In the genomic region with DNA sequence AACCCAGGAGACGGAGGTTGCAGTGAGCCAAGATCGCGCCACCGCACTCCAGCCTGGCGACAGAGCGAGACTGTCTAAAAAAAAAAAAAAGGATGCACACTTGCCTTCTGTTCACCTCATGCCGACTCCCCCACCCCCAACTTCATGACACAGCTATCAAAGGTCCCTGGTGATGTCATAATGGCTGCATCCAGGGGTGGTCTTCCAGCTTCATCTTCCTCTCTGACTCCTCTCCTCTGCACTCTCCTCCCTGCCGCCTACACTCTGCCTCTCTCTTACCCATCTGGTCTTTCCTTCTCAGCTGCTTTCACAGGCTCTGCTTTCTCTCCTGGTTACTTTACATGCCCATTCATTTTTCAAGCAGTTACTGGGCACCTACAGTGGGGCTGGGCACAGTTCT, we compare ENCODE assay signal across 22 cellular contexts. TPM values are rescaled to one million over a fixed set of nuclear protein-coding genes. Genes with fewer than 3 reads are reported as not detected.
DNase-seq lines count a peak whose midpoint lies in the region; ATAC-seq and TF ChIP-seq lines count a peak whose summit lies in the region.
"Had no signal": no experiment of that assay in that cellular context is flagged by ENCODE, and none has a peak within 500 bp of the region (broad histone marks: within the 10 kb centered on the region; RNA-seq: fewer than 3 reads in every experiment).

No MANE protein-coding gene starts in this region.

- H3K36me3 ChIP-seq in H7 (replicated peaks; ENCODE audit: control insufficient read depth, insufficient read depth, low read length) = no peaks in the 10 kb centered on the region
- no peaks in the 10 kb centered on the region for H3K36me3 ChIP-seq in prostate gland
- H3K36me3 ChIP-seq: BLaER1, HAP-1 had no signal

- H3K27ac ChIP-seq in prostate gland = no peak overlapping the region
- H3K27ac ChIP-seq: BLaER1, KMS-11, RWPE1, SK-N-MC had no signal

- ATAC-seq in activated naive CD8-positive, alpha-beta T cell treated with anti-CD3 and anti-CD28 coated beads, Interleukin-2, amount 10 ng/mL, durations not matched to agents 7 days and 5 days (ENCODE audit: low read depth) = no peak
- no peak for ATAC-seq in GM21786 (IDR thresholded peaks at IDR 0.05; ENCODE audit: unreplicated experiment)
- ATAC-seq in HG02759 (IDR thresholded peaks at IDR 0.05; ENCODE audit: unreplicated experiment) = no peak
- ATAC-seq: CD8-positive, alpha-beta T cell had no signal

- no peaks in the 10 kb centered on the region for H3K36me3 Mint-ChIP-seq in activated naive CD8-positive, alpha-beta T cell treated with anti-CD3 and anti-CD28 coated beads, Interleukin-2, amount 10 ng/mL, durations not matched to agents 7 days and 5 days
- H3K36me3 Mint-ChIP-seq in activated naive CD8-positive, alpha-beta T cell treated with anti-CD3 and anti-CD28 coated beads for 36 hours = no peaks in the 10 kb centered on the region
- H3K36me3 Mint-ChIP-seq in activated T-helper 1 cell treated with anti-CD3 and anti-CD28 coated beads, Interleukin-12 subunit alpha, Interleukin-12 subunit beta, Interleukin-2, Interleukin-4 antibody, amounts not matched to agents 30 ng/mL and 10 ng/mL and 1 ng/mL, durations not matched to agents 14 hours and 24 hours and 36 hours (ENCODE audit: low read depth) = no peaks in the 10 kb centered on the region
- H3K36me3 Mint-ChIP-seq: CD8-positive, alpha-beta T cell had no signal

- no peak for DNase-seq in activated naive CD8-positive, alpha-beta T cell treated with anti-CD3 and anti-CD28 coated beads, Interleukin-2, amount 10 ng/mL, durations not matched to agents 7 days and 5 days
- no peak for DNase-seq in activated naive CD8-positive, alpha-beta T cell treated with anti-CD3 and anti-CD28 coated beads for 36 hours
- DNase-seq in H7 = peak; percentile 15
- no peak for DNase-seq in activated T-helper 1 cell treated with anti-CD3 and anti-CD28 coated beads, Interleukin-12 subunit alpha, Interleukin-12 subunit beta, Interleukin-2, Interleukin-4 antibody, amounts not matched to agents 30 ng/mL and 10 ng/mL and 1 ng/mL, durations not matched to agents 14 hours and 24 hours and 36 hours (ENCODE audit: low spot score)
- DNase-seq in prostate gland (ENCODE audit: low spot score) = no peak
- DNase-seq: CD8-positive, alpha-beta T cell; DND-41; IMR-90; NCI-H1105 treated with DMSO at 0.1 percent for 48 hours; NCI-H2029 treated with DMSO at 0.1 percent for 48 hours; NCI-H226; NCI-H510A treated with DMSO at 0.1 percent for 48 hours; NCI-H748 treated with DMSO at 0.1 percent for 48 hours; SHP77 treated with DMSO at 0.1 percent for 48 hours had no signal

- H3K4me3 ChIP-seq in H7 (ENCODE audit: insufficient read depth, low read depth, low read length) (no peak overlapping the region), prostate gland (no peak overlapping the region)
- H3K4me3 ChIP-seq: BLaER1, HAP-1, SK-N-MC had no signal

- no peaks in the 10 kb centered on the region for H3K9me3 Mint-ChIP-seq in activated naive CD8-positive, alpha-beta T cell treated with anti-CD3 and anti-CD28 coated beads, Interleukin-2, amount 10 ng/mL, durations not matched to agents 7 days and 5 days
- peaks cover 2% of the 10 kb centered on the region for H3K9me3 Mint-ChIP-seq in activated naive CD8-positive, alpha-beta T cell treated with anti-CD3 and anti-CD28 coated beads for 36 hours
- no peaks in the 10 kb centered on the region for H3K9me3 Mint-ChIP-seq in activated T-helper 1 cell treated with anti-CD3 and anti-CD28 coated beads, Interleukin-12 subunit alpha, Interleukin-12 subunit beta, Interleukin-2, Interleukin-4 antibody, amounts not matched to agents 30 ng/mL and 10 ng/mL and 1 ng/mL, durations not matched to agents 14 hours and 24 hours and 36 hours
- H3K9me3 Mint-ChIP-seq: CD8-positive, alpha-beta T cell had no signal

- TF ChIP-seq POLR2A in prostate gland (IDR thresholded peaks at IDR 0.05) = no peak

- H3K4me3 Mint-ChIP-seq in activated naive CD8-positive, alpha-beta T cell treated with anti-CD3 and anti-CD28 coated beads, Interleukin-2, amount 10 ng/mL, durations not matched to agents 7 days and 5 days = no peak overlapping the region
- H3K4me3 Mint-ChIP-seq in activated naive CD8-positive, alpha-beta T cell treated with anti-CD3 and anti-CD28 coated beads for 36 hours = no peak overlapping the region
- H3K4me3 Mint-ChIP-seq in activated T-helper 1 cell treated with anti-CD3 and anti-CD28 coated beads, Interleukin-12 subunit alpha, Interleukin-12 subunit beta, Interleukin-2, Interleukin-4 antibody, amounts not matched to agents 30 ng/mL and 10 ng/mL and 1 ng/mL, durations not matched to agents 14 hours and 24 hours and 36 hours = no peak overlapping the region
- H3K4me3 Mint-ChIP-seq: CD8-positive, alpha-beta T cell had no signal

- H3K4me1 ChIP-seq in prostate gland (replicated peaks) = no peaks in the 10 kb centered on the region
- H3K4me1 ChIP-seq: HAP-1 had no signal

- peaks cover 31% of the 10 kb centered on the region for H3K4me1 Mint-ChIP-seq in activated naive CD8-positive, alpha-beta T cell treated with anti-CD3 and anti-CD28 coated beads, Interleukin-2, amount 10 ng/mL, durations not matched to agents 7 days and 5 days
- peaks cover 24% of the 10 kb centered on the region for H3K4me1 Mint-ChIP-seq in activated naive CD8-positive, alpha-beta T cell treated with anti-CD3 and anti-CD28 coated beads for 36 hours
- H3K4me1 Mint-ChIP-seq in activated T-helper 1 cell treated with anti-CD3 and anti-CD28 coated beads, Interleukin-12 subunit alpha, Interleukin-12 subunit beta, Interleukin-2, Interleukin-4 antibody, amounts not matched to agents 30 ng/mL and 10 ng/mL and 1 ng/mL, durations not matched to agents 14 hours and 24 hours and 36 hours (ENCODE audit: low read depth) = peaks cover 15% of the 10 kb centered on the region

- H3K27me3 ChIP-seq in H7 (ENCODE audit: control insufficient read depth, insufficient read depth, low read length) (no peaks in the 10 kb centered on the region), prostate gland (replicated peaks; ENCODE audit: insufficient read depth) (no peaks in the 10 kb centered on the region)
- H3K27me3 ChIP-seq: BLaER1 had no signal

- TF ChIP-seq CTCF in prostate gland (IDR thresholded peaks at IDR 0.05) = no peak

- intact Hi-C loops in activated T-helper 1 cell treated with anti-CD3 and anti-CD28 coated beads, Interleukin-12 subunit alpha, Interleukin-12 subunit beta, Interleukin-2, Interleukin-4 antibody, amounts not matched to agents 30 ng/mL and 10 ng/mL and 1 ng/mL, durations not matched to agents 14 hours and 24 hours and 36 hours (cut with micrococcal nuclease) = no loop called here
- intact Hi-C loops in prostate gland (cut with DNase I) = no loop called here

- H3K27me3 Mint-ChIP-seq in activated naive CD8-positive, alpha-beta T cell treated with anti-CD3 and anti-CD28 coated beads, Interleukin-2, amount 10 ng/mL, durations not matched to agents 7 days and 5 days = no peaks in the 10 kb centered on the region
- no peaks in the 10 kb centered on the region for H3K27me3 Mint-ChIP-seq in activated naive CD8-positive, alpha-beta T cell treated with anti-CD3 and anti-CD28 coated beads for 36 hours
- peaks cover 1% of the 10 kb centered on the region for H3K27me3 Mint-ChIP-seq in activated T-helper 1 cell treated with anti-CD3 and anti-CD28 coated beads, Interleukin-12 subunit alpha, Interleukin-12 subunit beta, Interleukin-2, Interleukin-4 antibody, amounts not matched to agents 30 ng/mL and 10 ng/mL and 1 ng/mL, durations not matched to agents 14 hours and 24 hours and 36 hours (ENCODE audit: insufficient read depth)

- no peaks in the 10 kb centered on the region for H3K9me3 ChIP-seq in prostate gland
- H3K9me3 ChIP-seq: BLaER1, HAP-1 had no signal

- POLR2A ChIA-PET in activated naive CD8-positive, alpha-beta T cell treated with anti-CD3 and anti-CD28 coated beads, Interleukin-2, amount 10 ng/mL, durations not matched to agents 7 days and 5 days (lab: Charles Lee) = interaction anchor here (5.4 kb wide), 1 partner anchor 15 kb away, joined by 43 read pairs; the partner anchor contains the start of gene KDM2A

- peak overlapping the region; percentile 71 for H3K27ac Mint-ChIP-seq in activated naive CD8-positive, alpha-beta T cell treated with anti-CD3 and anti-CD28 coated beads, Interleukin-2, amount 10 ng/mL, durations not matched to agents 7 days and 5 days
- H3K27ac Mint-ChIP-seq in activated naive CD8-positive, alpha-beta T cell treated with anti-CD3 and anti-CD28 coated beads for 36 hours = no peak overlapping the region
- peak overlapping the region; percentile 5 for H3K27ac Mint-ChIP-seq in activated T-helper 1 cell treated with anti-CD3 and anti-CD28 coated beads, Interleukin-12 subunit alpha, Interleukin-12 subunit beta, Interleukin-2, Interleukin-4 antibody, amounts not matched to agents 30 ng/mL and 10 ng/mL and 1 ng/mL, durations not matched to agents 14 hours and 24 hours and 36 hours

- 90% methylated on average over 8 of the region's 8 CpGs for WGBS in prostate gland

RNA-seq across cellular contexts. Expression of gene KDM2A, which starts 16.4 kb away (rescaled TPM):
- 100 to 1,000 TPM; 128 to 134 TPM for total RNA-seq in activated naive CD8-positive, alpha-beta T cell treated with anti-CD3 and anti-CD28 coated beads, Interleukin-2, amount 10 ng/mL, durations not matched to agents 7 days and 5 days
- 10 to 100 TPM; 77.4 to 80.9 TPM for total RNA-seq in activated naive CD8-positive, alpha-beta T cell treated with anti-CD3 and anti-CD28 coated beads for 36 hours
- total RNA-seq in H7 (2014; rRNA removed; shearing (Covaris generic)) = 29.2 and 36.2 TPM in 2 replicates
- total RNA-seq in activated T-helper 1 cell treated with anti-CD3 and anti-CD28 coated beads, Interleukin-12 subunit alpha, Interleukin-12 subunit beta, Interleukin-2, Interleukin-4 antibody, amounts not matched to agents 30 ng/mL and 10 ng/mL and 1 ng/mL, durations not matched to agents 14 hours and 24 hours and 36 hours = 114 and 119 TPM in 2 replicates
- 10 to 100 TPM; 50.3 to 97.6 TPM for total RNA-seq in prostate gland

RNA-seq across cellular contexts. Expression of gene RHOD, which starts 46.0 kb away (rescaled TPM):
- total RNA-seq in activated naive CD8-positive, alpha-beta T cell treated with anti-CD3 and anti-CD28 coated beads, Interleukin-2, amount 10 ng/mL, durations not matched to agents 7 days and 5 days = under 1 TPM; 0.39 to 0.54 TPM
- total RNA-seq in activated naive CD8-positive, alpha-beta T cell treated with anti-CD3 and anti-CD28 coated beads for 36 hours = under 1 TPM; 0.50 to 0.78 TPM
- total RNA-seq in H7 (2014; rRNA removed; shearing (Covaris generic)) = 8.7 and 15.7 TPM in 2 replicates
- total RNA-seq in activated T-helper 1 cell treated with anti-CD3 and anti-CD28 coated beads, Interleukin-12 subunit alpha, Interleukin-12 subunit beta, Interleukin-2, Interleukin-4 antibody, amounts not matched to agents 30 ng/mL and 10 ng/mL and 1 ng/mL, durations not matched to agents 14 hours and 24 hours and 36 hours = 0.39 and 0.44 TPM in 2 replicates
- 10 to 100 TPM; 26.2 to 69.5 TPM for total RNA-seq in prostate gland
- total RNA-seq: HT1080 had no signal
